In genomic region chr6:21099338-21100314, GRCh38 we compare ENCODE assay signal across 1 cellular context.
A peak's percentile ranks its signal among the peaks of the same experiment; 100 is the strongest.
TF ChIP-seq lines count a peak whose summit lies in the region.

No MANE protein-coding gene starts in this region.

TF ChIP-seq in GM12878, 131 proteins besides CTCF, POLR2A, EP300 and RAD21:
- TF ChIP-seq REST (IDR thresholded peaks at IDR 0.05; ENCODE audit: low read depth, low read length) (no peak), NFIC (IDR thresholded peaks at IDR 0.05; ENCODE audit: low read depth, low read length) (peak; percentile 26; the same call in 1 of the 2 replicates), MEF2A (IDR thresholded peaks at IDR 0.05; ENCODE audit: insufficient read depth, low read depth, low read length) (0 out of 2 replicates have a peak, but pooled peaks have one; percentile 30), RUNX3 (IDR thresholded peaks at IDR 0.05; ENCODE audit: low read length) (0 out of 2 replicates have a peak, but pooled peaks have one; percentile 36), ETV6 (conservative IDR thresholded peaks at IDR 0.05 in 1 of 2, IDR thresholded peaks at IDR 0.05 in 1 of 2; ENCODE audit: borderline replicate concordance in 1 of 2, low read depth in 1 of 2) (peak in 1 of 2 experiments; percentile 41; a peak in 1 of 4 replicates)
TF ChIP-seq in GM12878: peak in this region for 4.
